Comparison of ENCODE assay signal across 7 cellular contexts in genomic region chr14:97350415-97350814, GRCh38.
"Had no signal": no experiment of that assay in that cellular context is flagged by ENCODE, and none has a peak within 500 bp of the region (broad histone marks: within the 10 kb centered on the region; RNA-seq: fewer than 3 reads in every experiment).

No MANE protein-coding gene starts in this region.

- H3K4me1 Mint-ChIP-seq: IgD-negative memory B cell had no signal

- H3K4me3 Mint-ChIP-seq: IgD-negative memory B cell had no signal

- H3K27me3 Mint-ChIP-seq: IgD-negative memory B cell had no signal

- H2AFZ ChIP-seq: GM23248 had no signal

- H3K27ac Mint-ChIP-seq: IgD-negative memory B cell had no signal

- H3K27ac ChIP-seq: GM23248 had no signal

- H3K36me3 Mint-ChIP-seq: IgD-negative memory B cell had no signal

- H3K4me3 ChIP-seq: GM23248 had no signal

- H3K9ac ChIP-seq: GM23248 had no signal

- FAIRE-seq: HTR-8/SVneo had no signal

- DNase-seq: GM23248, GOT3, H7, HCEC 1CT, KG1 had no signal
